ENCODE assay signal across 35 cellular contexts in the genomic region with DNA sequence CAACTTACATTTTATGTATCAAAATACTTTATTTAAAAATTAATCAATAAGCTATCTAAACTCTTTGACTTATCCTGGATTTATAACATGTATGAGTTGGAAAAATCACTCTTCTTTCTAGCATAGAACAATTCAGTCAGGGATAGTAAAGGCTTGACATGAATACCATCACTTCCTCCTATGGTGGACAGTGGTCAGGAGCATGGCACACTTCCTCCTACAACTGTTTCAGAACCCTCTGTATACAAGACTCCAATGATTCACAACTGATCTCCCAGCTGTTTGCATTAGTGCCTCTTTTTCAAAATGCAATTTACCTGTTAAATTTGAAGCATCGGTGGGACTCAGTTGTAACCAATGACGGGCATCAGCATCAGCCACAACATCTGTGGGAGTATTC.
"Had no signal": no experiment of that assay in that cellular context is flagged by ENCODE, and none has a peak within 500 bp of the region (broad histone marks: within the 10 kb centered on the region; RNA-seq: fewer than 3 reads in every experiment).

No MANE protein-coding gene starts in this region.

- H3K9me3 ChIP-seq: MG63, Peyer's patch had no signal

- H3K4me3 ChIP-seq: MG63, Peyer's patch had no signal

- H3K36me3 ChIP-seq: MG63 had no signal

- H3K27ac ChIP-seq: Peyer's patch, WERI-Rb-1 had no signal

- H3K27me3 ChIP-seq: MG63, Peyer's patch had no signal

- H3K4me1 ChIP-seq: Peyer's patch had no signal

- DNase-seq: activated CD4-positive, alpha-beta memory T cell treated with anti-CD3 and anti-CD28 coated beads, Interleukin-2, amount 10 ng/mL, durations not matched to agents 7 days and 5 days; activated CD4-positive, alpha-beta T cell treated with anti-CD3 and anti-CD28 coated beads for 1 hour; activated CD4-positive, alpha-beta T cell treated with anti-CD3 and anti-CD28 coated beads for 48 hours; activated CD4-positive, CD25-positive, alpha-beta regulatory T cell; activated CD8-positive, alpha-beta memory T cell treated with anti-CD3 and anti-CD28 coated beads for 24 hours; activated CD8-positive, alpha-beta memory T cell treated with anti-CD3 and anti-CD28 coated beads, Interleukin-2, amount 10 ng/mL, durations not matched to agents 7 days and 5 days; activated CD8-positive, alpha-beta memory T cell treated with anti-CD3 and anti-CD28 coated beads, Interleukin-2, amount 50 U/mL, for 48 hours; activated effector memory CD4-positive, alpha-beta T cell treated with Interleukin-2 at 50 U/mL for 16 hours; activated naive CD4-positive, alpha-beta T cell treated with anti-CD3 and anti-CD28 coated beads, Interleukin-2, amount 10 ng/mL, durations not matched to agents 7 days and 5 days; activated T-cell treated with anti-CD3 and anti-CD28 coated beads, Interleukin-2, amount 50 U/mL, for 48 hours; caudate nucleus; cerebellar nuclear complex; Karpas-422; KBM-7; MG63; NCI-H1092; NCI-H1417; NCI-H146; NCI-H187; NCI-H2029 treated with DMSO at 0.1 percent for 48 hours; NCI-H2107; NCI-H2171; NCI-H510A; NCI-H526; NCI-H748 treated with DMSO at 0.1 percent for 48 hours; NK-92 treated with Interleukin-12 subunit alpha and Interleukin-12 subunit beta, amount 100 ng/mL, for 24 hours; PC-3; Peyer's patch; RPMI8226; SHP77 treated with DMSO at 0.1 percent for 48 hours; SW 1271; T-helper 1 cell; T-helper 2 cell; T-helper 9 cell; WERI-Rb-1 had no signal
